In the genomic region with DNA sequence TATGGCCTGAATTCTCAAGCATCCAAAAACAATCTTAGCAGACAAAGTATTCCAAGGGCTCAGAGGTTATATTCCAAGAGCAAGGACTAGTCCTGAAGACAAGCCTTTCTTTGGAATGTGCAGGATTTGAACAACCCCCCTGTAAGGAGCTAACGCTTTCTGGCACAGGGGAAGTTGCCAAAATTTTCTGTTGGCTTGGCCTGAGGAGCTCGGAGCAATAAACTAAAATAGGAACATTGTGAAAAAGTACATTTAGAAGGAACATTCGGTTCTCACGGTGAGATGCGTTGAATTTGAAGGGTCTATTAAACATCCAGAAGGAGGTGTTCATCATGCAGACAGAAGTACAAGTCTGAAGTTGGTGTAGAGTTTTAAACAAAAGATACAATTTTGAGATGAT, we compare ENCODE assay signal across 24 cellular contexts.
"Had no signal": no experiment of that assay in that cellular context is flagged by ENCODE, and none has a peak within 500 bp of the region (broad histone marks: within the 10 kb centered on the region; RNA-seq: fewer than 3 reads in every experiment).

No MANE protein-coding gene starts in this region.

- H3K4me1 ChIP-seq: left lung, lower lobe of right lung, pancreas, prostate gland, tibial nerve, uterus had no signal

- H3K4me2 ChIP-seq: smooth muscle cell had no signal

- H3K36me3 ChIP-seq: left lung, lower lobe of right lung, pancreas, prostate gland, tibial nerve, uterus had no signal

- H3K4me3 ChIP-seq: left lung, lower lobe of right lung, pancreas, prostate gland, smooth muscle cell, tibial nerve, uterus had no signal

- H3K27me3 ChIP-seq: left lung, pancreas, tibial nerve, uterus had no signal

- ATAC-seq: left colon; left lung; lower lobe of right lung; naive thymus-derived CD8-positive, alpha-beta T cell; pancreas; right cardiac atrium; stimulated activated memory B cell treated with anti-CD40 and anti-IgM and Interleukin-4, amounts not matched to agents 10 μg/mL and 1 μg/mL and 100 μg/mL, for 72 hours; stimulated activated naive CD8-positive, alpha-beta T cell treated with anti-CD3 and anti-CD28 coated beads, Interleukin-15, amount 100 ng/mL, for 72 hours had no signal

- DNase-seq: hippocampal formation; left colon; left lung; lower lobe of right lung; mammary epithelial cell; mesenchymal stem cell; naive thymus-derived CD8-positive, alpha-beta T cell; nucleus accumbens; pancreas; posterior cingulate gyrus; retina; right cardiac atrium; stimulated activated CD4-positive, alpha-beta T cell treated with anti-CD3 and anti-CD28 coated beads, Interleukin-1b, Interleukin-23, amount 100 ng/mL, for 48 hours; stimulated activated CD4-positive, alpha-beta T cell treated with anti-CD3 and anti-CD28 coated beads, Interleukin-2, amount 100 ng/mL, for 48 hours; stimulated activated CD4-positive, alpha-beta T cell treated with anti-CD3 and anti-CD28 coated beads, Interleukin-4, amount 100 ng/mL, for 4 hours; stimulated activated CD8-positive, alpha-beta memory T cell treated with anti-CD3 and anti-CD28 coated beads, Interleukin-4, amount 100 ng/mL, for 48 hours; stimulated activated naive CD4-positive, alpha-beta T cell treated with Interleukin-2 at 50 U/mL for 16 hours; stimulated activated naive CD8-positive, alpha-beta T cell treated with anti-CD3 and anti-CD28 coated beads, Interleukin-15, amount 100 ng/mL, for 72 hours; substantia nigra; uterus had no signal

- H3K27ac ChIP-seq: left lung, lower lobe of right lung, pancreas, uterus had no signal

- H3K9me3 ChIP-seq: lower lobe of right lung, pancreas, prostate gland, uterus had no signal
